Comparison of ENCODE assay signal across 9 cellular contexts in the genomic region with DNA sequence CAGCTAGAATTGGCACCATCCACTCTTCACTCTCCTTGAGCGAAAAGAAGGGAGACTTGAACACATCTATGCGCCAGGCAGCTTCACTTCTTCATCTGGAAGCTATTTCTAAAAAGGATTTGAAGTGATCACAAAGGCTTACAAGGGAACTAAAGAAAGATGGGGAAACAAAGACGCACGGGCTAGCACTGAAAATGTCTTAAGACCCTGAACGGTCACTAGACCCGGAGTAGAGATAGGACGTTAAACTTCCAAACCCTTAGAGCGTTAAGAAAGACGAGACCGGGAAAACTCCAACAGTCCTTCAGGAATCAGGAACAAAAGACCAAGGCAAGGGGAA. TPM values are rescaled to one million over a fixed set of nuclear protein-coding genes. Genes with fewer than 3 reads are reported as not detected.
DNase-seq lines count a peak whose midpoint lies in the region; ATAC-seq and TF ChIP-seq lines count a peak whose summit lies in the region.
"Had no signal": no experiment of that assay in that cellular context is flagged by ENCODE, and none has a peak within 500 bp of the region (broad histone marks: within the 10 kb centered on the region; RNA-seq: fewer than 3 reads in every experiment).

No MANE protein-coding gene starts in this region.

- no peak for DNase-seq in activated naive CD8-positive, alpha-beta T cell treated with anti-CD3 and anti-CD28 coated beads for 36 hours
- DNase-seq in adipocyte (ENCODE audit: low read depth) (no peak), lower lobe of right lung (no peak), type B pancreatic cell (ENCODE audit: extremely low spot score, unreplicated experiment) (no peak), GM19238 (ENCODE audit: insufficient read length, low spot score) (no peak), dedifferentiated amniotic fluid mesenchymal stem cell (ENCODE audit: extremely low spot score) (no peak)

- H3K9me3 Mint-ChIP-seq in activated naive CD8-positive, alpha-beta T cell (ENCODE audit: low read depth), result no peaks in the 10 kb centered on the region
- no peaks in the 10 kb centered on the region for H3K9me3 Mint-ChIP-seq in activated naive CD8-positive, alpha-beta T cell treated with anti-CD3 and anti-CD28 coated beads for 36 hours
- peaks cover 7% of the 10 kb centered on the region for H3K9me3 Mint-ChIP-seq in type B pancreatic cell
- peaks cover 4% of the 10 kb centered on the region for H3K9me3 Mint-ChIP-seq in stimulated activated memory B cell treated with anti-CD40 and anti-IgM and Interleukin-4, amounts not matched to agents 10 μg/mL and 1 μg/mL and 100 μg/mL, for 72 hours

- intact Hi-C loops in lower lobe of right lung (cut with DNase I), result no loop called here

- TF ChIP-seq CTCF in lower lobe of right lung (IDR thresholded peaks at IDR 0.05) (no peak), type B pancreatic cell (conservative IDR thresholded peaks at IDR 0.05) (no peak)

- H3K9me3 ChIP-seq in adipocyte (ENCODE audit: control insufficient read depth, low read length), result peaks cover 19% of the 10 kb centered on the region
- H3K9me3 ChIP-seq in lower lobe of right lung, result no peaks in the 10 kb centered on the region

- H3K36me3 ChIP-seq in adipocyte (ENCODE audit: control insufficient read depth, insufficient read depth, low read length, severe bottlenecking) (no peaks in the 10 kb centered on the region), lower lobe of right lung (no peaks in the 10 kb centered on the region)

- H3K27me3 ChIP-seq in adipocyte (replicated peaks; ENCODE audit: control insufficient read depth, insufficient read depth, low read length) (peaks cover 38% of the 10 kb centered on the region), lower lobe of right lung (ENCODE audit: low read depth) (peaks cover 37% of the 10 kb centered on the region)

- H3K27ac Mint-ChIP-seq in activated naive CD8-positive, alpha-beta T cell, result no peak overlapping the region
- no peak overlapping the region for H3K27ac Mint-ChIP-seq in activated naive CD8-positive, alpha-beta T cell treated with anti-CD3 and anti-CD28 coated beads for 36 hours
- H3K27ac Mint-ChIP-seq in type B pancreatic cell, result no peak overlapping the region
- H3K27ac Mint-ChIP-seq in stimulated activated memory B cell treated with anti-CD40 and anti-IgM and Interleukin-4, amounts not matched to agents 10 μg/mL and 1 μg/mL and 100 μg/mL, for 72 hours, result no peak overlapping the region
- H3K27ac Mint-ChIP-seq: activated CD8-positive, alpha-beta T cell treated with anti-CD3 and anti-CD28 coated beads, Interleukin-2, amount 10 ng/mL, durations not matched to agents 7 days and 5 days had no signal

- no peak for ATAC-seq in lower lobe of right lung
- no peak for ATAC-seq in stimulated activated memory B cell treated with anti-CD40 and anti-IgM and Interleukin-4, amounts not matched to agents 10 μg/mL and 1 μg/mL and 100 μg/mL, for 72 hours

- H3K4me1 ChIP-seq in adipocyte (ENCODE audit: control insufficient read depth, insufficient read depth, low read length) (no peaks in the 10 kb centered on the region), lower lobe of right lung (peaks cover 20% of the 10 kb centered on the region)

- H3K4me3 Mint-ChIP-seq in activated naive CD8-positive, alpha-beta T cell, result peak overlapping the region; percentile 66
- no peak overlapping the region for H3K4me3 Mint-ChIP-seq in activated naive CD8-positive, alpha-beta T cell treated with anti-CD3 and anti-CD28 coated beads for 36 hours
- H3K4me3 Mint-ChIP-seq in type B pancreatic cell, result peak overlapping the region; percentile 72
- no peak overlapping the region for H3K4me3 Mint-ChIP-seq in stimulated activated memory B cell treated with anti-CD40 and anti-IgM and Interleukin-4, amounts not matched to agents 10 μg/mL and 1 μg/mL and 100 μg/mL, for 72 hours

- H3K4me3 ChIP-seq in adipocyte (ENCODE audit: low read length) (peak overlapping the region; percentile 63), lower lobe of right lung (peak overlapping the region; percentile 51)

- H3K36me3 Mint-ChIP-seq in activated naive CD8-positive, alpha-beta T cell, result no peaks in the 10 kb centered on the region
- no peaks in the 10 kb centered on the region for H3K36me3 Mint-ChIP-seq in activated naive CD8-positive, alpha-beta T cell treated with anti-CD3 and anti-CD28 coated beads for 36 hours
- peaks cover 7% of the 10 kb centered on the region for H3K36me3 Mint-ChIP-seq in type B pancreatic cell
- H3K36me3 Mint-ChIP-seq in stimulated activated memory B cell treated with anti-CD40 and anti-IgM and Interleukin-4, amounts not matched to agents 10 μg/mL and 1 μg/mL and 100 μg/mL, for 72 hours, result no peaks in the 10 kb centered on the region

- peaks cover 6% of the 10 kb centered on the region for H3K4me1 Mint-ChIP-seq in activated naive CD8-positive, alpha-beta T cell (ENCODE audit: low read depth)
- peaks cover 6% of the 10 kb centered on the region for H3K4me1 Mint-ChIP-seq in activated naive CD8-positive, alpha-beta T cell treated with anti-CD3 and anti-CD28 coated beads for 36 hours
- H3K4me1 Mint-ChIP-seq in type B pancreatic cell (ENCODE audit: unreplicated experiment), result peaks cover 7% of the 10 kb centered on the region
- peaks cover 14% of the 10 kb centered on the region for H3K4me1 Mint-ChIP-seq in stimulated activated memory B cell treated with anti-CD40 and anti-IgM and Interleukin-4, amounts not matched to agents 10 μg/mL and 1 μg/mL and 100 μg/mL, for 72 hours

- H3K27me3 Mint-ChIP-seq in activated naive CD8-positive, alpha-beta T cell, result peaks cover 44% of the 10 kb centered on the region
- peaks cover 69% of the 10 kb centered on the region for H3K27me3 Mint-ChIP-seq in activated naive CD8-positive, alpha-beta T cell treated with anti-CD3 and anti-CD28 coated beads for 36 hours
- H3K27me3 Mint-ChIP-seq in type B pancreatic cell, result peaks cover 90% of the 10 kb centered on the region
- H3K27me3 Mint-ChIP-seq in stimulated activated memory B cell treated with anti-CD40 and anti-IgM and Interleukin-4, amounts not matched to agents 10 μg/mL and 1 μg/mL and 100 μg/mL, for 72 hours, result peaks cover 83% of the 10 kb centered on the region

- peak overlapping the region; percentile 32 for H3K27ac ChIP-seq in lower lobe of right lung

- no peak overlapping the region for H3K9ac ChIP-seq in adipocyte (ENCODE audit: low read length)

RNA-seq across cellular contexts. Expression of gene EPHB3, which starts 47.5 kb away (rescaled TPM):
- under 1 TPM; 0.04 to 0.16 TPM for total RNA-seq in activated naive CD8-positive, alpha-beta T cell treated with anti-CD3 and anti-CD28 coated beads for 36 hours
- total RNA-seq in lower lobe of right lung, result 4.9 TPM
- total RNA-seq in type B pancreatic cell (ENCODE audit: low replicate concordance), result 57.7 and 65.0 TPM in 2 replicates

Comparison
In these comparisons a context has a peak if more than half of its experiments do, and no peak if none do; other contexts are left out.
1. H3K4me3 Mint-ChIP-seq: peak in activated naive CD8-positive, alpha-beta T cell (single experiment) and type B pancreatic cell (single experiment); none in activated naive CD8-positive, alpha-beta T cell treated with anti-CD3 and anti-CD28 coated beads for 36 hours (single experiment) and stimulated activated memory B cell treated with anti-CD40 and anti-IgM and Interleukin-4, amounts not matched to agents 10 μg/mL and 1 μg/mL and 100 μg/mL, for 72 hours (single experiment).
2. RNA of gene EPHB3, which starts 47.5 kb away (total RNA-seq): 57.7 to 65.0 TPM in type B pancreatic cell; 4.9 TPM in lower lobe of right lung (single experiment) and 0.04 to 0.16 TPM in activated naive CD8-positive, alpha-beta T cell treated with anti-CD3 and anti-CD28 coated beads for 36 hours; every median in the first group is over 10 times any median in the second.